In genomic region chr5:34743878-34744277, GRCh38 we compare ENCODE assay signal across 15 cellular contexts.
DNase-seq lines count a peak whose midpoint lies in the region; ATAC-seq and TF ChIP-seq lines count a peak whose summit lies in the region.
"Had no signal": no experiment of that assay in that cellular context is flagged by ENCODE, and none has a peak within 500 bp of the region (broad histone marks: within the 10 kb centered on the region; RNA-seq: fewer than 3 reads in every experiment).

No MANE protein-coding gene starts in this region.

- H3K27ac Mint-ChIP-seq in IgD-negative memory B cell (peak overlapping the region in 2 of 3 donors; percentile 2 to 97), mesothelial cell of epicardium (peak overlapping the region; percentile 82)
- H3K27ac Mint-ChIP-seq: activated CD8-positive, alpha-beta T cell treated with anti-CD3 and anti-CD28 coated beads for 36 hours; CD8-positive, alpha-beta T cell had no signal

- H3K4me3 ChIP-seq in AG10803 (ENCODE audit: low read length) (no peak overlapping the region), choroid plexus epithelial cell (ENCODE audit: low read depth, low read length) (no peak overlapping the region)
- H3K4me3 ChIP-seq: skin epidermis, uterus had no signal

- no peak for ATAC-seq in GM18909 (IDR thresholded peaks at IDR 0.05; ENCODE audit: poor library complexity, unreplicated experiment)
- ATAC-seq: activated CD8-positive, alpha-beta T cell treated with anti-CD3 and anti-CD28 coated beads for 36 hours; CD8-positive, alpha-beta T cell; HCT116 had no signal

- H3K36me3 Mint-ChIP-seq in IgD-negative memory B cell (no peaks in the 10 kb centered on the region), mesothelial cell of epicardium (peaks cover 18% of the 10 kb centered on the region)
- H3K36me3 Mint-ChIP-seq: CD8-positive, alpha-beta T cell had no signal

- DNase-seq in AG10803 (ENCODE audit: low read depth) (peak; percentile 98), choroid plexus epithelial cell (ENCODE audit: low read depth) (peak; percentile 99), mesothelial cell of epicardium (ENCODE audit: low spot score in 2 of 2, unreplicated experiment in 2 of 2) (no peak), HUDEP-2 (lab: John Stamatoyannopoulos, UW; ENCODE audit: unreplicated experiment in 76 of 76) (no peak)
- no peak for DNase-seq in activated CD8-positive, alpha-beta memory T cell treated with anti-CD3 and anti-CD28 coated beads, Interleukin-2, amount 50 U/mL, for 48 hours
- no peak for DNase-seq in activated CD4-positive, CD25-positive, alpha-beta regulatory T cell (lab: John Stamatoyannopoulos, UW)
- DNase-seq: activated CD8-positive, alpha-beta T cell treated with anti-CD3 and anti-CD28 coated beads for 36 hours; activated naive CD4-positive, alpha-beta T cell treated with anti-CD3 and anti-CD28 coated beads, Interleukin-2, amount 50 U/mL, for 16 hours; CD8-positive, alpha-beta T cell; NCI-H187; uterus had no signal

- H3K4me1 Mint-ChIP-seq in IgD-negative memory B cell, result peaks cover 9 to 35% (median 11%) of the 10 kb centered on the region in 3 donors
- peaks cover 24% of the 10 kb centered on the region for H3K4me1 Mint-ChIP-seq in mesothelial cell of epicardium

- peaks cover 10% of the 10 kb centered on the region for H3K27me3 Mint-ChIP-seq in IgD-negative memory B cell
- no peaks in the 10 kb centered on the region for H3K27me3 Mint-ChIP-seq in mesothelial cell of epicardium (ENCODE audit: low read depth)

- TF ChIP-seq CTCF in AG10803 (conservative IDR thresholded peaks at IDR 0.05; ENCODE audit: low read length) (no peak), choroid plexus epithelial cell (conservative IDR thresholded peaks at IDR 0.05; ENCODE audit: low read depth, low read length) (no peak), mesothelial cell of epicardium (IDR thresholded peaks at IDR 0.05; ENCODE audit: unreplicated experiment) (no peak)

- peak overlapping the region in 2 of 4 donors; percentile 19 to 61 for H3K4me3 Mint-ChIP-seq in IgD-negative memory B cell
- H3K4me3 Mint-ChIP-seq in mesothelial cell of epicardium, result no peak overlapping the region
- H3K4me3 Mint-ChIP-seq: activated CD8-positive, alpha-beta T cell treated with anti-CD3 and anti-CD28 coated beads for 36 hours; CD8-positive, alpha-beta T cell had no signal

- H3K9me3 Mint-ChIP-seq in IgD-negative memory B cell (peaks cover 0 to 6% (median 2%) of the 10 kb centered on the region in 3 donors), mesothelial cell of epicardium (no peaks in the 10 kb centered on the region)
- H3K9me3 Mint-ChIP-seq: activated CD8-positive, alpha-beta T cell treated with anti-CD3 and anti-CD28 coated beads for 36 hours; CD8-positive, alpha-beta T cell had no signal

Comparison
In these comparisons a context has a peak if more than half of its experiments do, and no peak if none do; other contexts are left out.
1. DNase-seq: peak in AG10803 (single experiment) and choroid plexus epithelial cell (single experiment); none in mesothelial cell of epicardium (0 of 2), HUDEP-2 (0 of 76), activated CD8-positive, alpha-beta memory T cell treated with anti-CD3 and anti-CD28 coated beads, Interleukin-2, amount 50 U/mL, for 48 hours (single experiment) and activated CD4-positive, CD25-positive, alpha-beta regulatory T cell (0 of 4).